In genomic region chr9:125434986-125435775, GRCh38 we compare ENCODE assay signal across 1 cellular context.
TF ChIP-seq lines count a peak whose summit lies in the region.

No MANE protein-coding gene starts in this region.

TF ChIP-seq in GM23338, 12 proteins besides CTCF, POLR2A, EP300 and RAD21 (continued from another document):
- TF ChIP-seq ZNF114 (CRISPR knock-in tag; IDR thresholded peaks at IDR 0.05) (no peak), ETS1 (IDR thresholded peaks at IDR 0.05) (no peak), POLR2AphosphoS5 (IDR thresholded peaks at IDR 0.05; ENCODE audit: low read depth) (no peak), NANOG (IDR thresholded peaks at IDR 0.05; ENCODE audit: borderline replicate concordance) (no peak), EZH2 (IDR thresholded peaks at IDR 0.05; ENCODE audit: low read depth, unreplicated experiment) (no peak), ZNF462 (CRISPR knock-in tag; IDR thresholded peaks at IDR 0.05) (no peak)
